20 cellular contexts compared by ENCODE assay signal in genomic region chr5:68883441-68883840, GRCh38.
DNase-seq lines count a peak whose midpoint lies in the region; ATAC-seq, FAIRE-seq and TF ChIP-seq lines count a peak whose summit lies in the region.
"Had no signal": no experiment of that assay in that cellular context is flagged by ENCODE, and none has a peak within 500 bp of the region (broad histone marks: within the 10 kb centered on the region; RNA-seq: fewer than 3 reads in every experiment).

No MANE protein-coding gene starts in this region.

- FAIRE-seq in GM12892 (lab: Jason Lieb, UNC) = no peak
- FAIRE-seq: GM18507 had no signal

- ATAC-seq in activated CD8-positive, alpha-beta memory T cell treated with anti-CD3 and anti-CD28 coated beads, Interleukin-2, amount 10 ng/mL, durations not matched to agents 7 days and 5 days = no peak
- ATAC-seq in WTC11 (peak; percentile 86), GM18870 (IDR thresholded peaks at IDR 0.05; ENCODE audit: unreplicated experiment) (no peak)
- ATAC-seq: GM12878 had no signal

- no peaks in the 10 kb centered on the region for H3K27me3 Mint-ChIP-seq in activated CD8-positive, alpha-beta memory T cell treated with anti-CD3 and anti-CD28 coated beads, Interleukin-2, amount 10 ng/mL, durations not matched to agents 7 days and 5 days
- H3K27me3 Mint-ChIP-seq in WTC11 (ENCODE audit: low read depth) = no peaks in the 10 kb centered on the region; the same call in 1 of the 2 replicates

- peaks cover 21% of the 10 kb centered on the region for H3K4me1 Mint-ChIP-seq in activated CD8-positive, alpha-beta memory T cell treated with anti-CD3 and anti-CD28 coated beads, Interleukin-2, amount 10 ng/mL, durations not matched to agents 7 days and 5 days
- peaks cover 18% of the 10 kb centered on the region for H3K4me1 Mint-ChIP-seq in WTC11

- H3K27ac Mint-ChIP-seq in activated CD8-positive, alpha-beta memory T cell treated with anti-CD3 and anti-CD28 coated beads, Interleukin-2, amount 10 ng/mL, durations not matched to agents 7 days and 5 days = peak overlapping the region; percentile 34
- no peak overlapping the region for H3K27ac Mint-ChIP-seq in WTC11
- H3K27ac Mint-ChIP-seq: CD8-positive, alpha-beta T cell; HFFc6 had no signal

- POLR2A ChIA-PET in WTC11 (lab: Charles Lee) = interaction anchor here (0.5 kb wide), 1 partner anchor 198 kb away, joined by 6 read pairs; no protein-coding TSS in a partner anchor

- no peak for TF ChIP-seq POLR2A in GM12892 (IDR thresholded peaks at IDR 0.05; ENCODE audit: low read depth, low read length)

- no peak overlapping the region for H3K4me3 Mint-ChIP-seq in activated CD8-positive, alpha-beta memory T cell treated with anti-CD3 and anti-CD28 coated beads, Interleukin-2, amount 10 ng/mL, durations not matched to agents 7 days and 5 days
- H3K4me3 Mint-ChIP-seq in WTC11 = no peak overlapping the region
- H3K4me3 Mint-ChIP-seq: HFFc6 had no signal

- H3K36me3 Mint-ChIP-seq in activated CD8-positive, alpha-beta memory T cell treated with anti-CD3 and anti-CD28 coated beads, Interleukin-2, amount 10 ng/mL, durations not matched to agents 7 days and 5 days = peaks cover 2% of the 10 kb centered on the region
- peaks cover 13% of the 10 kb centered on the region for H3K36me3 Mint-ChIP-seq in WTC11
- H3K36me3 Mint-ChIP-seq: CD8-positive, alpha-beta T cell had no signal

- no peaks in the 10 kb centered on the region for H3K9me3 Mint-ChIP-seq in activated CD8-positive, alpha-beta memory T cell treated with anti-CD3 and anti-CD28 coated beads, Interleukin-2, amount 10 ng/mL, durations not matched to agents 7 days and 5 days (ENCODE audit: low read depth)
- peaks cover 26% of the 10 kb centered on the region for H3K9me3 Mint-ChIP-seq in WTC11
- H3K9me3 Mint-ChIP-seq: CD8-positive, alpha-beta T cell had no signal

- no peak for TF ChIP-seq CTCF in WTC11 (IDR thresholded peaks at IDR 0.05)

- CTCF ChIA-PET in activated CD8-positive, alpha-beta memory T cell treated with anti-CD3 and anti-CD28 coated beads, Interleukin-2, amount 10 ng/mL, durations not matched to agents 7 days and 5 days (lab: Charles Lee) = interaction anchor here (1.5 kb wide), 1 partner anchor 124 kb away, joined by 4 read pairs; no protein-coding TSS in a partner anchor
- CTCF ChIA-PET in WTC11 (lab: Charles Lee) = no interaction called here

- no peak for DNase-seq in activated CD8-positive, alpha-beta memory T cell treated with anti-CD3 and anti-CD28 coated beads, Interleukin-2, amount 10 ng/mL, durations not matched to agents 7 days and 5 days
- DNase-seq in activated CD8-positive, alpha-beta memory T cell treated with anti-CD3 and anti-CD28 coated beads, Interleukin-2, amount 50 U/mL, for 48 hours = no peak
- DNase-seq in WTC11 (ENCODE audit: low spot score) = peak; percentile 29
- DNase-seq in left kidney (ENCODE audit: low read depth, low spot score) = peak; percentile 56
- peak; percentile 9 for DNase-seq in pons (ENCODE audit: low spot score)
- no peak for DNase-seq in GM12892 (ENCODE audit: insufficient read length)
- no peak for DNase-seq in NCI-H82 (lab: John Stamatoyannopoulos, UW)
- DNase-seq: GDM1; GM23248; HFFc6; MG63; NCI-H1105; NCI-H1694; NCI-H69; NK-92 treated with Interleukin-12 subunit alpha and Interleukin-12 subunit beta, amount 100 ng/mL, for 24 hours; SHP77 had no signal

TF ChIP-seq in WTC11, 78 proteins besides CTCF, POLR2A, EP300 and RAD21:
- TF ChIP-seq, protein P1, sequence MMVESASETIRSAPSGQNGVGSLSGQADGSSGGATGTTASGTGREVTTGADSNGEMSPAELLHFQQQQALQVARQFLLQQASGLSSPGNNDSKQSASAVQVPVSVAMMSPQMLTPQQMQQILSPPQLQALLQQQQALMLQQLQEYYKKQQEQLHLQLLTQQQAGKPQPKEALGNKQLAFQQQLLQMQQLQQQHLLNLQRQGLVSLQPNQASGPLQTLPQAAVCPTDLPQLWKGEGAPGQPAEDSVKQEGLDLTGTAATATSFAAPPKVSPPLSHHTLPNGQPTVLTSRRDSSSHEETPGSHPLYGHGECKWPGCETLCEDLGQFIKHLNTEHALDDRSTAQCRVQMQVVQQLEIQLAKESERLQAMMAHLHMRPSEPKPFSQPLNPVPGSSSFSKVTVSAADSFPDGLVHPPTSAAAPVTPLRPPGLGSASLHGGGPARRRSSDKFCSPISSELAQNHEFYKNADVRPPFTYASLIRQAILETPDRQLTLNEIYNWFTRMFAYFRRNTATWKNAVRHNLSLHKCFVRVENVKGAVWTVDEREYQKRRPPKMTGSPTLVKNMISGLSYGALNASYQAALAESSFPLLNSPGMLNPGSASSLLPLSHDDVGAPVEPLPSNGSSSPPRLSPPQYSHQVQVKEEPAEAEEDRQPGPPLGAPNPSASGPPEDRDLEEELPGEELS (CRISPR knock-in tag; IDR thresholded peaks at IDR 0.05) = no peak
- TF ChIP-seq NR2C2 (CRISPR knock-in tag; IDR thresholded peaks at IDR 0.05) (no peak), NFE2L1 (CRISPR knock-in tag; IDR thresholded peaks at IDR 0.05) (no peak), GTF2I (CRISPR knock-in tag; conservative IDR thresholded peaks at IDR 0.05) (no peak), ELF4 (CRISPR knock-in tag; IDR thresholded peaks at IDR 0.05; ENCODE audit: low read depth) (no peak), USF1 (CRISPR knock-in tag; IDR thresholded peaks at IDR 0.05) (no peak)
- TF ChIP-seq, protein P2, sequence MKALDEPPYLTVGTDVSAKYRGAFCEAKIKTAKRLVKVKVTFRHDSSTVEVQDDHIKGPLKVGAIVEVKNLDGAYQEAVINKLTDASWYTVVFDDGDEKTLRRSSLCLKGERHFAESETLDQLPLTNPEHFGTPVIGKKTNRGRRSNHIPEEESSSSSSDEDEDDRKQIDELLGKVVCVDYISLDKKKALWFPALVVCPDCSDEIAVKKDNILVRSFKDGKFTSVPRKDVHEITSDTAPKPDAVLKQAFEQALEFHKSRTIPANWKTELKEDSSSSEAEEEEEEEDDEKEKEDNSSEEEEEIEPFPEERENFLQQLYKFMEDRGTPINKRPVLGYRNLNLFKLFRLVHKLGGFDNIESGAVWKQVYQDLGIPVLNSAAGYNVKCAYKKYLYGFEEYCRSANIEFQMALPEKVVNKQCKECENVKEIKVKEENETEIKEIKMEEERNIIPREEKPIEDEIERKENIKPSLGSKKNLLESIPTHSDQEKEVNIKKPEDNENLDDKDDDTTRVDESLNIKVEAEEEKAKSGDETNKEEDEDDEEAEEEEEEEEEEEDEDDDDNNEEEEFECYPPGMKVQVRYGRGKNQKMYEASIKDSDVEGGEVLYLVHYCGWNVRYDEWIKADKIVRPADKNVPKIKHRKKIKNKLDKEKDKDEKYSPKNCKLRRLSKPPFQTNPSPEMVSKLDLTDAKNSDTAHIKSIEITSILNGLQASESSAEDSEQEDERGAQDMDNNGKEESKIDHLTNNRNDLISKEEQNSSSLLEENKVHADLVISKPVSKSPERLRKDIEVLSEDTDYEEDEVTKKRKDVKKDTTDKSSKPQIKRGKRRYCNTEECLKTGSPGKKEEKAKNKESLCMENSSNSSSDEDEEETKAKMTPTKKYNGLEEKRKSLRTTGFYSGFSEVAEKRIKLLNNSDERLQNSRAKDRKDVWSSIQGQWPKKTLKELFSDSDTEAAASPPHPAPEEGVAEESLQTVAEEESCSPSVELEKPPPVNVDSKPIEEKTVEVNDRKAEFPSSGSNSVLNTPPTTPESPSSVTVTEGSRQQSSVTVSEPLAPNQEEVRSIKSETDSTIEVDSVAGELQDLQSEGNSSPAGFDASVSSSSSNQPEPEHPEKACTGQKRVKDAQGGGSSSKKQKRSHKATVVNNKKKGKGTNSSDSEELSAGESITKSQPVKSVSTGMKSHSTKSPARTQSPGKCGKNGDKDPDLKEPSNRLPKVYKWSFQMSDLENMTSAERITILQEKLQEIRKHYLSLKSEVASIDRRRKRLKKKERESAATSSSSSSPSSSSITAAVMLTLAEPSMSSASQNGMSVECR (CRISPR knock-in tag; IDR thresholded peaks at IDR 0.05; ENCODE audit: borderline replicate concordance) = no peak
- TF ChIP-seq, protein P3, sequence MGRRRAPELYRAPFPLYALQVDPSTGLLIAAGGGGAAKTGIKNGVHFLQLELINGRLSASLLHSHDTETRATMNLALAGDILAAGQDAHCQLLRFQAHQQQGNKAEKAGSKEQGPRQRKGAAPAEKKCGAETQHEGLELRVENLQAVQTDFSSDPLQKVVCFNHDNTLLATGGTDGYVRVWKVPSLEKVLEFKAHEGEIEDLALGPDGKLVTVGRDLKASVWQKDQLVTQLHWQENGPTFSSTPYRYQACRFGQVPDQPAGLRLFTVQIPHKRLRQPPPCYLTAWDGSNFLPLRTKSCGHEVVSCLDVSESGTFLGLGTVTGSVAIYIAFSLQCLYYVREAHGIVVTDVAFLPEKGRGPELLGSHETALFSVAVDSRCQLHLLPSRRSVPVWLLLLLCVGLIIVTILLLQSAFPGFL (CRISPR knock-in tag; IDR thresholded peaks at IDR 0.05; ENCODE audit: borderline replicate concordance) = no peak
TF ChIP-seq in WTC11: peak in this region for 0.

Comparison
In these comparisons a context has a peak if more than half of its experiments do, and no peak if none do; other contexts are left out.
1. DNase-seq: peak in WTC11 (single experiment), left kidney (single experiment) and pons (single experiment); none in activated CD8-positive, alpha-beta memory T cell treated with anti-CD3 and anti-CD28 coated beads, Interleukin-2, amount 10 ng/mL, durations not matched to agents 7 days and 5 days (single experiment), activated CD8-positive, alpha-beta memory T cell treated with anti-CD3 and anti-CD28 coated beads, Interleukin-2, amount 50 U/mL, for 48 hours (single experiment), GM12892 (single experiment) and NCI-H82 (single experiment).